In the genomic region with DNA sequence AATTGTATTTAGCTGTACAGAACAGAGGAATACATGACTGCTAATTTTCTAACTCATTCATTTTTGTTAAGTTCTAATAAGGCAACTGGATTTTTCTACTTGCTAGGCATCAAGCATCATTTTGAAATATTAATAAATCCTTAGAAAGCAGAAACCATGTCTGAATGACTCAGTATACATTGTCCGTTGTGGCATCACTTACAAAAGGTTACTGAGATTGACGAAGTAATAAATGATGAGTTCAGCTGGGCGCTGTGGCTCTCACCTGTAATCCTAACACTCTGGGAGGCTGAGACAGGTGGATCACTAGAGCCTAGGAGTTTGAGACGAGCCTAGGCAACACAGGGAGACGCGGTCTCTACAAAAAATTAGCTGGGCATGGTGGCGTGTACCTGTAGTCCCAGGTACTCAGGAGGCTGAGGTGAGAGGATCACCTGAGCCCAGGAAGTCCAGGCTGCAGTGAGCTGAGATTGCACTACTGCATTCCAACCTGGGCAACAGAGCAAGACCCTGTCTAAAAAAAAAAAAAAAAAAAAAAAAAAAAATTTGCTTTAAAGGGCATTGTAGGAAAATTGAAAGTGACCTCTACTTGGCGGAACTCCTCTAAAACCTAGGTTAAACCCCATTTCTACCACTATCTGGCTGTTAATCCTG, we compare ENCODE assay signal across 17 cellular contexts. TPM values are rescaled to one million over a fixed set of nuclear protein-coding genes. Genes with fewer than 3 reads are reported as not detected.
A peak's percentile ranks its signal among the peaks of the same experiment; 100 is the strongest.
DNase-seq lines count a peak whose midpoint lies in the region; ATAC-seq, FAIRE-seq and TF ChIP-seq lines count a peak whose summit lies in the region.
"Had no signal": no experiment of that assay in that cellular context is flagged by ENCODE, and none has a peak within 500 bp of the region (broad histone marks: within the 10 kb centered on the region; RNA-seq: fewer than 3 reads in every experiment).

No MANE protein-coding gene starts in this region.

- in situ Hi-C loops in HAP-1 (cut with MboI; ENCODE audit: low sequenced_read_pairs): no loop called here

- H3K9me3 ChIP-seq in HAP-1 (no peaks in the 10 kb centered on the region), endothelial cell of umbilical vein (replicated peaks; ENCODE audit: control insufficient read depth, insufficient read depth, low read length) (no peaks in the 10 kb centered on the region), osteoblast (ENCODE audit: low read depth, low read length) (no peaks in the 10 kb centered on the region)
- H3K9me3 ChIP-seq: vagina had no signal

- no peak for ATAC-seq in HG02852 (IDR thresholded peaks at IDR 0.05; ENCODE audit: unreplicated experiment)

- dilution Hi-C loops in endothelial cell of umbilical vein (cut with MboI; ENCODE audit: extremely low pct_ligation_motif_present, low sequenced_read_pairs): no loop called here

- H3K4me2 ChIP-seq in endothelial cell of umbilical vein (ENCODE audit: insufficient read depth, low read length) (peak overlapping the region; percentile 50), osteoblast (ENCODE audit: insufficient read depth, low read length) (peak overlapping the region; percentile 89)

- no TSS peak for BruUV-seq in endothelial cell of umbilical vein (replicated peaks; lab: Mats Ljungman, UMichigan)

- H4K20me1 ChIP-seq in endothelial cell of umbilical vein (replicated peaks; ENCODE audit: control insufficient read depth, extremely low read depth, insufficient read depth, low read length) (no peaks in the 10 kb centered on the region), osteoblast (ENCODE audit: insufficient read depth, low read length) (no peaks in the 10 kb centered on the region)

- H3K79me2 ChIP-seq in endothelial cell of umbilical vein (ENCODE audit: control insufficient read depth, insufficient read depth, low read length) (no peaks in the 10 kb centered on the region), osteoblast (ENCODE audit: insufficient read depth, low read length) (peaks cover 65% of the 10 kb centered on the region)

- FAIRE-seq in endothelial cell of umbilical vein (lab: Jason Lieb, UNC): no peak
- FAIRE-seq in frontal cortex (lab: Jason Lieb, UNC): no peak
- FAIRE-seq: small intestine, TTC549 had no signal

- H3K27me3 ChIP-seq in HAP-1 (ENCODE audit: low read depth): no peaks in the 10 kb centered on the region
- H3K27me3 ChIP-seq in endothelial cell of umbilical vein (ENCODE audit: control insufficient read depth in 2 of 2, insufficient read depth in 2 of 2, low read length in 2 of 2): no peaks in the 10 kb centered on the region
- H3K27me3 ChIP-seq in osteoblast (ENCODE audit: insufficient read depth, low read length): no peaks in the 10 kb centered on the region
- H3K27me3 ChIP-seq: vagina had no signal

- H3K9me1 ChIP-seq in endothelial cell of umbilical vein (replicated peaks; ENCODE audit: control insufficient read depth, extremely low read depth, insufficient read depth, low read length): no peaks in the 10 kb centered on the region

- peak overlapping the region; percentile 23 for H3K9ac ChIP-seq in endothelial cell of umbilical vein (replicated peaks; ENCODE audit: extremely low read depth, insufficient read depth, low read length)

- no peak for TF ChIP-seq CTCF in RWPE1 (conservative IDR thresholded peaks at IDR 0.05; ENCODE audit: low read depth)
- TF ChIP-seq CTCF in endothelial cell of umbilical vein (IDR thresholded peaks at IDR 0.05; ENCODE audit: extremely low read depth in 1 of 2, insufficient read depth in 1 of 2, low read depth in 1 of 2, low read length in 2 of 2): no peak
- TF ChIP-seq CTCF in osteoblast (IDR thresholded peaks at IDR 0.05; ENCODE audit: extremely low read depth, low read depth, low read length): no peak

- TF ChIP-seq POLR2A in endothelial cell of umbilical vein (IDR thresholded peaks at IDR 0.05; ENCODE audit: low read depth, low read length): no peak

- DNase-seq in HAP-1 (ENCODE audit: low spot score in 2 of 2) (peak in 1 of 2 experiments; percentile 19), RWPE1 (ENCODE audit: low spot score) (peak; percentile 9), endothelial cell of umbilical vein (ENCODE audit: low read depth, low spot score) (no peak), osteoblast (ENCODE audit: insufficient read length, low spot score, missing footprints) (no peak), inferior parietal cortex (ENCODE audit: extremely low spot score) (no peak), frontal cortex (ENCODE audit: low spot score in 2 of 2) (no peak)
- DNase-seq: activated CD4-positive, alpha-beta T cell treated with anti-CD3 and anti-CD28 coated beads for 4 hours; AML-193; naive B cell; NCI-H146; NCI-H748 treated with DMSO at 0.1 percent for 48 hours; OCI-M1; small intestine; stimulated activated CD8-positive, alpha-beta memory T cell treated with anti-CD3 and anti-CD28 coated beads, Interleukin-4, amount 100 ng/mL, for 48 hours had no signal

- H3K4me1 ChIP-seq in HAP-1 (peaks cover 56% of the 10 kb centered on the region), endothelial cell of umbilical vein (ENCODE audit: control insufficient read depth, extremely low read depth, insufficient read depth, low read length) (peaks cover 14% of the 10 kb centered on the region), osteoblast (ENCODE audit: insufficient read depth, low read length) (peaks cover 42% of the 10 kb centered on the region)
- H3K4me1 ChIP-seq: vagina had no signal

- POLR2A ChIA-PET in RWPE1 (lab: Yijun Ruan, JAX; ENCODE audit: low non-redundant PET): no interaction called here
- POLR2A ChIA-PET in endothelial cell of umbilical vein (lab: Charles Lee): no interaction called here

- H2AFZ ChIP-seq in endothelial cell of umbilical vein (ENCODE audit: low read depth, low read length) (no peak overlapping the region), osteoblast (ENCODE audit: low read length) (no peak overlapping the region)

- CTCF ChIA-PET in RWPE1 (lab: Yijun Ruan, JAX): no interaction called here
- CTCF ChIA-PET in endothelial cell of umbilical vein (lab: Charles Lee): interaction anchor here (0.7 kb wide), 1 partner anchor 44 kb away, joined by 3 read pairs; no protein-coding TSS in a partner anchor

- H3K27ac ChIP-seq in RWPE1 (peak overlapping the region; percentile 52; the same call in 1 of the 2 replicates), endothelial cell of umbilical vein (ENCODE audit: insufficient read depth, low read depth, low read length) (peak overlapping the region; percentile 49), osteoblast (ENCODE audit: low read depth, low read length) (peak overlapping the region; percentile 96)
- H3K27ac ChIP-seq: vagina had no signal

- no peaks in the 10 kb centered on the region for H3K36me3 ChIP-seq in HAP-1 (replicated peaks)
- no peaks in the 10 kb centered on the region for H3K36me3 ChIP-seq in endothelial cell of umbilical vein (ENCODE audit: control insufficient read depth in 2 of 2, extremely low read depth in 1 of 2, insufficient read depth in 2 of 2, low read length in 2 of 2)
- no peaks in the 10 kb centered on the region for H3K36me3 ChIP-seq in osteoblast (ENCODE audit: insufficient read depth, low read length)
- H3K36me3 ChIP-seq: vagina had no signal

- intact Hi-C loops in endothelial cell of umbilical vein (cut with micrococcal nuclease): no loop called here

- H3K4me3 ChIP-seq in HAP-1 (0 out of 2 replicates have a peak overlapping the region, but pooled peaks have one; percentile 3), endothelial cell of umbilical vein (replicated peaks in 1 of 3; ENCODE audit: insufficient read depth in 1 of 3, low read depth in 1 of 3, low read length in 3 of 3) (no peak overlapping the region), osteoblast (ENCODE audit: insufficient read depth, low read length) (peak overlapping the region; percentile 56)
- H3K4me3 ChIP-seq: vagina had no signal

TF ChIP-seq in endothelial cell of umbilical vein, 7 proteins besides CTCF, POLR2A, EP300 and RAD21:
- TF ChIP-seq EZH2 (IDR thresholded peaks at IDR 0.05; ENCODE audit: borderline replicate concordance, low read depth, low read length, severe bottlenecking): no peak

RNA-seq across cellular contexts. Expression of gene LHFPL6, which starts 36.6 kb away (rescaled TPM):
- total RNA-seq in endothelial cell of umbilical vein (16.6 and 17.5 TPM in 2 replicates), osteoblast (87.2 and 112 TPM in 2 replicates), frontal cortex (24.5 TPM)
- polyA plus RNA-seq in endothelial cell of umbilical vein: 13.1 and 19.4 TPM in 2 replicates
- polyA plus RNA-seq in endothelial cell of umbilical vein (2011; cell fraction: cytosol; rRNA removed): 23.1 and 23.9 TPM in 2 replicates
- polyA plus RNA-seq in endothelial cell of umbilical vein (2011; cell fraction: nucleus; rRNA removed): 8.0 and 10.7 TPM in 2 replicates
- 23.5 and 26.3 TPM in 2 replicates for polyA plus RNA-seq in endothelial cell of umbilical vein (2012)
- polyA minus RNA-seq in endothelial cell of umbilical vein: 29.6 and 35.1 TPM in 2 replicates
- not detected for polyA minus RNA-seq in endothelial cell of umbilical vein (2011; cell fraction: cytosol; rRNA and poly(A)+ RNA removed)
- polyA minus RNA-seq in endothelial cell of umbilical vein (2011; cell fraction: nucleus; rRNA and poly(A)+ RNA removed): 30.8 and 31.8 TPM in 2 replicates

Comparison
In these comparisons a context has a peak if more than half of its experiments do, and no peak if none do; other contexts are left out.
1. H3K4me3 ChIP-seq: peak in HAP-1 (single experiment) and osteoblast (single experiment); none in endothelial cell of umbilical vein (0 of 3).
2. Peak in every context shown above with its lines, with median percentiles within 50 percentile points of each other: H3K27ac ChIP-seq.